ENCODE assay signal across 1 cellular context in genomic region chr6:93453956-93454355, GRCh38.
TF ChIP-seq lines count a peak whose summit lies in the region.

No MANE protein-coding gene starts in this region.

TF ChIP-seq in HepG2, 621 proteins besides CTCF, POLR2A, EP300 and RAD21 (continued from another document):
- TF ChIP-seq MLXIP (CRISPR knock-in tag; IDR thresholded peaks at IDR 0.05; ENCODE audit: borderline replicate concordance) (no peak), ZFP36L2 (CRISPR knock-in tag; IDR thresholded peaks at IDR 0.05) (no peak), ZNF354B (CRISPR knock-in tag; IDR thresholded peaks at IDR 0.05) (no peak), FOXO1 (CRISPR knock-in tag; IDR thresholded peaks at IDR 0.05) (no peak), TEAD3 (CRISPR knock-in tag; optimal IDR thresholded peaks at IDR 0.05; ENCODE audit: borderline replicate concordance) (no peak), ZNF619 (CRISPR knock-in tag; IDR thresholded peaks at IDR 0.05) (no peak), AGO2 (optimal IDR thresholded peaks at IDR 0.05; ENCODE audit: low read depth, low read length) (no peak), NPAS2 (CRISPR knock-in tag; IDR thresholded peaks at IDR 0.05; ENCODE audit: borderline replicate concordance) (no peak), DRAP1 (CRISPR knock-in tag; IDR thresholded peaks at IDR 0.05) (no peak), KLF6 (CRISPR knock-in tag; IDR thresholded peaks at IDR 0.05) (no peak), JUND (CRISPR knock-in tag; IDR thresholded peaks at IDR 0.05) (no peak)
- TF ChIP-seq, protein P1, sequence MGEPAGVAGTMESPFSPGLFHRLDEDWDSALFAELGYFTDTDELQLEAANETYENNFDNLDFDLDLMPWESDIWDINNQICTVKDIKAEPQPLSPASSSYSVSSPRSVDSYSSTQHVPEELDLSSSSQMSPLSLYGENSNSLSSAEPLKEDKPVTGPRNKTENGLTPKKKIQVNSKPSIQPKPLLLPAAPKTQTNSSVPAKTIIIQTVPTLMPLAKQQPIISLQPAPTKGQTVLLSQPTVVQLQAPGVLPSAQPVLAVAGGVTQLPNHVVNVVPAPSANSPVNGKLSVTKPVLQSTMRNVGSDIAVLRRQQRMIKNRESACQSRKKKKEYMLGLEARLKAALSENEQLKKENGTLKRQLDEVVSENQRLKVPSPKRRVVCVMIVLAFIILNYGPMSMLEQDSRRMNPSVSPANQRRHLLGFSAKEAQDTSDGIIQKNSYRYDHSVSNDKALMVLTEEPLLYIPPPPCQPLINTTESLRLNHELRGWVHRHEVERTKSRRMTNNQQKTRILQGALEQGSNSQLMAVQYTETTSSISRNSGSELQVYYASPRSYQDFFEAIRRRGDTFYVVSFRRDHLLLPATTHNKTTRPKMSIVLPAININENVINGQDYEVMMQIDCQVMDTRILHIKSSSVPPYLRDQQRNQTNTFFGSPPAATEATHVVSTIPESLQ (CRISPR knock-in tag; conservative IDR thresholded peaks at IDR 0.05), result no peak
- TF ChIP-seq, protein P2, sequence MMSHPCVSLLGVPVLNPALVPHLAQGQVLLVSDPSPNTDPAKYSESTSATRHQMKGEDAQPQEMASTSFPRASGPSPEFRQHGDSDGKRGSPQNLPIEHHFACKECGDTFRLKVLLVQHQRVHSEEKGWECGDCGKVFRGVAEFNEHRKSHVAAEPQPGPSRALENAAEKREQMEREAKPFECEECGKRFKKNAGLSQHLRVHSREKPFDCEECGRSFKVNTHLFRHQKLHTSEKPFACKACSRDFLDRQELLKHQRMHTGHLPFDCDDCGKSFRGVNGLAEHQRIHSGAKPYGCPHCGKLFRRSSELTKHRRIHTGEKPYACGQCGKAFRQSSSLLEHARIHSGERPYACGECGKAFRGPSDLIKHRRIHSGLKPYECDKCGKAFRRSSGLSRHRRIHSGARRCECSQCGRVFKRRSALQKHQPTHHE (CRISPR knock-in tag; IDR thresholded peaks at IDR 0.05; ENCODE audit: borderline replicate concordance), result no peak
